9 cellular contexts compared by ENCODE assay signal in the genomic region with DNA sequence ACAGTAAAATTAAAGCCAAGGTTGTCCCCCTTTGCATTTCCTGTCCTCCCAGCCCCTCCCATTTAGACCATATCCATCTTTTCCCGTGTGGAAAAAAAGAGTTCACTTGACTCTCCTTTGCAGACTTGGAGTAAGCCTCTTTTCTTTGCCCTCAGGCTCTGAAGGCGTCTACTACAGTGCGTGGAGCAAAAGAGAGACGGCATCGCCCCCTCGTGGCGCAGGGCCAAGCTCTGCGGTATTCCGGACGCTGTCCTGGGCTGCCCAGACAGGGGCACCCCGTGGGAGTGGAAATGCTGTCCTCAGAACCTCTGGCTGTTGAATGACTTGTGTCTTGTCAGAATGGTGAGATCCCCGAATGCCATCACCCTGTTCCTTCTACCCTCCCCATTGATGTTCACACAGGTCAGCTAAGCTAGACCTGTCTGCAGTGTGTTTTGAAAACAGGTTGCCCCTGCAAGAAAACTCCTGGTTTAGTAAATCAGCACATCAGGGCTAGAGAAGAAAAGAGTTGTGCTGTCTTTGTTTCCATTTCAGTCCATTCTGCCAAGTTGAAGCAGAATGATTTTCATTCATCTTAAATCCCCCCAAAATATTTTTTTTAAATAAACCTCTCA. TPM values are rescaled to one million over a fixed set of nuclear protein-coding genes. Genes with fewer than 3 reads are reported as not detected.
A peak's percentile ranks its signal among the peaks of the same experiment; 100 is the strongest.
DNase-seq lines count a peak whose midpoint lies in the region; ATAC-seq and TF ChIP-seq lines count a peak whose summit lies in the region.
"Had no signal": no experiment of that assay in that cellular context is flagged by ENCODE, and none has a peak within 500 bp of the region (broad histone marks: within the 10 kb centered on the region; RNA-seq: fewer than 3 reads in every experiment).

No MANE protein-coding gene starts in this region.

- H3K27ac ChIP-seq in 22Rv1 (no peak overlapping the region), Karpas-422 (ENCODE audit: low read length) (no peak overlapping the region), right atrium auricular region (no peak overlapping the region), spleen (no peak overlapping the region)

- no peaks in the 10 kb centered on the region for H3K9me3 Mint-ChIP-seq in activated naive CD8-positive, alpha-beta T cell treated with anti-CD3 and anti-CD28 coated beads for 36 hours

- H3K9me3 ChIP-seq in Karpas-422 (ENCODE audit: low read length) (no peaks in the 10 kb centered on the region), right atrium auricular region (no peaks in the 10 kb centered on the region), spleen (no peaks in the 10 kb centered on the region)

- no peak overlapping the region for H3K27ac Mint-ChIP-seq in activated naive CD8-positive, alpha-beta T cell treated with anti-CD3 and anti-CD28 coated beads for 36 hours

- H3K4me1 Mint-ChIP-seq in activated naive CD8-positive, alpha-beta T cell treated with anti-CD3 and anti-CD28 coated beads for 36 hours, result peaks cover 5% of the 10 kb centered on the region

- no peaks in the 10 kb centered on the region for H3K9me2 ChIP-seq in Karpas-422 (replicated peaks; ENCODE audit: insufficient read depth, low read length)

- intact Hi-C loops in spleen (cut with DNase I; ENCODE audit: low total_unique reads), result loop anchor here (5.0 to 10.0 kb wide), 3 partner anchors 168 to 395 kb away; no protein-coding TSS in a partner anchor

- no peak for ATAC-seq in HG03565 (IDR thresholded peaks at IDR 0.05; ENCODE audit: unreplicated experiment)

- H3K36me3 Mint-ChIP-seq in activated naive CD8-positive, alpha-beta T cell treated with anti-CD3 and anti-CD28 coated beads for 36 hours, result no peaks in the 10 kb centered on the region

- H3K36me3 ChIP-seq in Karpas-422 (ENCODE audit: insufficient read depth, low read length) (no peaks in the 10 kb centered on the region), right atrium auricular region (no peaks in the 10 kb centered on the region), spleen (no peaks in the 10 kb centered on the region)

- H3K9ac ChIP-seq in Karpas-422 (ENCODE audit: low read length), result no peak overlapping the region

- H4K20me1 ChIP-seq in Karpas-422 (ENCODE audit: insufficient read depth, low read depth, low read length), result no peaks in the 10 kb centered on the region

- 2 to 7% (median 6%) methylated on average over 12 of the region's 12 CpGs for WGBS in spleen, 5 donors

- H3K4me1 ChIP-seq in Karpas-422 (ENCODE audit: low read length) (no peaks in the 10 kb centered on the region), right atrium auricular region (peaks cover 0 to 14% of the 10 kb centered on the region in 2 donors), spleen (peaks cover 0 to 15% (median 5%) of the 10 kb centered on the region in 6 donors)

- no peak overlapping the region for H3K4me2 ChIP-seq in Karpas-422 (ENCODE audit: low read depth, low read length, poor library complexity, severe bottlenecking)

- peak; percentile 86 for TF ChIP-seq CTCF in 22Rv1 (IDR thresholded peaks at IDR 0.05)
- TF ChIP-seq CTCF in GM12875 (IDR thresholded peaks at IDR 0.05; ENCODE audit: borderline replicate concordance, insufficient read depth, low read depth, low read length), result peak; percentile 86
- TF ChIP-seq CTCF in right atrium auricular region (IDR thresholded peaks at IDR 0.05), result peak; percentile 48 to 79
- TF ChIP-seq CTCF in spleen (IDR thresholded peaks at IDR 0.05 in 8 of 11, conservative IDR thresholded peaks at IDR 0.05 in 3 of 11), result peak; percentile 15 to 71 (median 56)

- DNase-seq in Karpas-422, result peak; percentile 83
- peak; percentile 11 for DNase-seq in SKM-1 (lab: John Stamatoyannopoulos, UW; ENCODE audit: unreplicated experiment)
- DNase-seq in activated naive CD8-positive, alpha-beta T cell treated with anti-CD3 and anti-CD28 coated beads for 36 hours, result peak; percentile 59
- DNase-seq in right atrium auricular region (ENCODE audit: low spot score), result no peak
- peak; percentile 87 for DNase-seq in spleen

- no peak overlapping the region for H2AFZ ChIP-seq in Karpas-422 (ENCODE audit: low read length)

- H3K4me3 ChIP-seq in GM12875 (ENCODE audit: low read depth, low read length) (no peak overlapping the region), Karpas-422 (ENCODE audit: low read length) (no peak overlapping the region), right atrium auricular region (no peak overlapping the region), spleen (no peak overlapping the region)

- H3K4me3 Mint-ChIP-seq in activated naive CD8-positive, alpha-beta T cell treated with anti-CD3 and anti-CD28 coated beads for 36 hours, result no peak overlapping the region

- no peaks in the 10 kb centered on the region for H3K27me3 Mint-ChIP-seq in activated naive CD8-positive, alpha-beta T cell treated with anti-CD3 and anti-CD28 coated beads for 36 hours

- H3K27me3 ChIP-seq in Karpas-422 (ENCODE audit: low read length) (no peaks in the 10 kb centered on the region), right atrium auricular region (no peaks in the 10 kb centered on the region), spleen (replicated peaks in 1 of 7) (peaks cover 0 to 20% (median 0%) of the 10 kb centered on the region in 7 donors)

- H3K79me2 ChIP-seq in Karpas-422 (ENCODE audit: low read length), result no peaks in the 10 kb centered on the region

- TF ChIP-seq POLR2A in spleen (IDR thresholded peaks at IDR 0.05), result no peak

RNA-seq across cellular contexts. Expression of gene GJA8, which starts 12.3 kb away (rescaled TPM):
- not detected in 2 replicates for total RNA-seq in Karpas-422 (2014; rRNA removed; shearing (Covaris generic); ENCODE audit: low replicate concordance)
- total RNA-seq in activated naive CD8-positive, alpha-beta T cell treated with anti-CD3 and anti-CD28 coated beads for 36 hours, result not detected
- not detected for total RNA-seq in right atrium auricular region
- not detected for total RNA-seq in spleen
- polyA plus RNA-seq in spleen, result not detected
- total RNA-seq: mononuclear cell had no signal

RNA-seq across cellular contexts. Expression of gene GPR89B, which starts 37.9 kb away (rescaled TPM):
- total RNA-seq in Karpas-422 (2014; rRNA removed; shearing (Covaris generic); ENCODE audit: low replicate concordance), result 24.2 and 39.3 TPM in 2 replicates
- total RNA-seq in activated naive CD8-positive, alpha-beta T cell treated with anti-CD3 and anti-CD28 coated beads for 36 hours, result 10 to 100 TPM; 16.7 to 18.2 TPM
- total RNA-seq in right atrium auricular region (1 to 10 TPM; 7.5 to 9.2 TPM), spleen (10 to 100 TPM; 12.3 to 26.5 (median 18.2) TPM)
- 10 to 100 TPM; 10.4 to 13.8 (median 12.1) TPM for polyA plus RNA-seq in spleen
